Comparison of ENCODE assay signal across 1 cellular context in the genomic region with DNA sequence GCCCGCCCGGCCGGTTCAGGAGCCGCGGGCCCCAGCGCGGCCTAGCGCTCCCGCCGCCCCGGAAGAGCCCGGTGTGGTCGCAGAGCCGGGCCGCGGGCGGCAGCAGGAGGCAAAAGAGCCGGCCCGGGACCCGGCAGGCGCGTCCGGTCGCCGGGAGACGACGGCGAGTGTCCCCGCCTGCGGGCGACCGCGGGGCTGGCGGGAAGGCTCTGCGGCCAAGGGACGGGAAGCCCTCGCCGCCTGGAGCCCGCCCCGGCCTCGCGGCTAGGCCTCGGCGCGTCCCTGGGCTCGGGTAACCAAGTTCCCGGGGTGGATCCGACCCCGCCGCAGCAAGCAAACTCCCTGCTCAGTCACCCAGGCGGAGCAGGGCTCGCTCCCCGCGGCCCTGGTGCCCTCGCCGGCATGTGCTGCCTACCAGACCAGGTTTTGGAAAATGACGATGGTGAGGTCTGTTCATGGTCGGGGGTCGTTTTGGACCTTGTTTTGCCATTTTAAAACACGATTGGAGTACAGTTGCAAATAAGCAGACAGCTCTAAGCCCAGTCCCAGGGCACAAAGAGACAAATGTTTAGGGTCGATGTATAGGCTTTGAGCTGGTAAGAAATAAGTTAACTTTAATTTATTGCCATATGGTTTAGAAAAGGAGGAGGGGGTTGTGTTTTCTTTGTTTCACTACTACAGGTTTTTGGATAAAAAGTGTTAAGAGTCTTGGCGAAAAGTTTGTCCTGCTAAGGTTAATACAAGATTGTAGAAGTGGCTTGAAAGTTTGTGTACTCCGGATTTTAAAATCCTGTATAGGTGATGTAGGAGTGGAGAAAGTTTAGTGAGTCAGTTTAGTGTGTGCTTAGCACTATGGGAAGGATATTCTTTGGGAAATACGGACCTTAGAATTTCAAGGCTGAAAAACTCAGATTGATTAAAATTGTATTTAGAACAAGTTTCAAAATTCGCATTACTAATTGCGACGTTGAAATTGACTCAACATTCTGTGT.
TF ChIP-seq lines count a peak whose summit lies in the region.

No MANE protein-coding gene starts in this region.

TF ChIP-seq in HepG2, 621 proteins besides CTCF, POLR2A, EP300 and RAD21 (continued from another document and continues in another):
- TF ChIP-seq, protein P1, sequence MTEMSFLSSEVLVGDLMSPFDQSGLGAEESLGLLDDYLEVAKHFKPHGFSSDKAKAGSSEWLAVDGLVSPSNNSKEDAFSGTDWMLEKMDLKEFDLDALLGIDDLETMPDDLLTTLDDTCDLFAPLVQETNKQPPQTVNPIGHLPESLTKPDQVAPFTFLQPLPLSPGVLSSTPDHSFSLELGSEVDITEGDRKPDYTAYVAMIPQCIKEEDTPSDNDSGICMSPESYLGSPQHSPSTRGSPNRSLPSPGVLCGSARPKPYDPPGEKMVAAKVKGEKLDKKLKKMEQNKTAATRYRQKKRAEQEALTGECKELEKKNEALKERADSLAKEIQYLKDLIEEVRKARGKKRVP (CRISPR knock-in tag; IDR thresholded peaks at IDR 0.05): 0 out of 4 replicates have a peak, but pooled peaks of 1 of the 2 experiments have one; percentile 34
- TF ChIP-seq, protein P2, sequence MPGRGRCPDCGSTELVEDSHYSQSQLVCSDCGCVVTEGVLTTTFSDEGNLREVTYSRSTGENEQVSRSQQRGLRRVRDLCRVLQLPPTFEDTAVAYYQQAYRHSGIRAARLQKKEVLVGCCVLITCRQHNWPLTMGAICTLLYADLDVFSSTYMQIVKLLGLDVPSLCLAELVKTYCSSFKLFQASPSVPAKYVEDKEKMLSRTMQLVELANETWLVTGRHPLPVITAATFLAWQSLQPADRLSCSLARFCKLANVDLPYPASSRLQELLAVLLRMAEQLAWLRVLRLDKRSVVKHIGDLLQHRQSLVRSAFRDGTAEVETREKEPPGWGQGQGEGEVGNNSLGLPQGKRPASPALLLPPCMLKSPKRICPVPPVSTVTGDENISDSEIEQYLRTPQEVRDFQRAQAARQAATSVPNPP (CRISPR knock-in tag; IDR thresholded peaks at IDR 0.05): no peak
- no peak for TF ChIP-seq ZSCAN30 (CRISPR knock-in tag; IDR thresholded peaks at IDR 0.05)
- peak; percentile 48; the same call in 1 of the 2 replicates for TF ChIP-seq NRL (CRISPR knock-in tag; IDR thresholded peaks at IDR 0.05; ENCODE audit: borderline replicate concordance)
- TF ChIP-seq HNRNPUL1 (IDR thresholded peaks at IDR 0.05; ENCODE audit: low read depth, low read length): no peak
- TF ChIP-seq MEF2D (CRISPR knock-in tag; IDR thresholded peaks at IDR 0.05): no peak
- TF ChIP-seq ZNF329 (CRISPR knock-in tag; IDR thresholded peaks at IDR 0.05; ENCODE audit: low read depth): no peak
- TF ChIP-seq, protein P3, sequence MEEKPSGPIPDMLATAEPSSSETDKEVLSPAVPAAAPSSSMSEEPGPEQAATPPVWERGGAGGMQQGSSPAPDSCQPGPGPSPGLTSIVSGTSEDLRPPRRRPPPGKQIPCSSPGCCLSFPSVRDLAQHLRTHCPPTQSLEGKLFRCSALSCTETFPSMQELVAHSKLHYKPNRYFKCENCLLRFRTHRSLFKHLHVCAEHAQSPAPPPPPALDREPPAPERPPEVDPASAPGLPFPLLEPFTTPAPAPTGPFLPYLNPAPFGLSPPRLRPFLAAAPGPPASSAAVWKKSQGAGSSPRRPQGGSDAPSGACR (CRISPR knock-in tag; IDR thresholded peaks at IDR 0.05): no peak
- 0 out of 2 replicates have a peak, but pooled peaks have one; percentile 61 for TF ChIP-seq KDM4B (CRISPR knock-in tag; IDR thresholded peaks at IDR 0.05)
- TF ChIP-seq ZNF3 (CRISPR knock-in tag; IDR thresholded peaks at IDR 0.05): no peak
- no peak for TF ChIP-seq ZNF749 (CRISPR knock-in tag; IDR thresholded peaks at IDR 0.05; ENCODE audit: borderline replicate concordance)
- no peak for TF ChIP-seq ZIK1 (CRISPR knock-in tag; IDR thresholded peaks at IDR 0.05; ENCODE audit: borderline replicate concordance, low read depth)
- no peak for TF ChIP-seq RAD51 (IDR thresholded peaks at IDR 0.05; ENCODE audit: borderline replicate concordance)
- 0 out of 2 replicates have a peak, but pooled peaks have one; percentile 46 for TF ChIP-seq ZNF350 (CRISPR knock-in tag; IDR thresholded peaks at IDR 0.05; ENCODE audit: borderline replicate concordance, low read depth)
- no peak for TF ChIP-seq ZNF660 (CRISPR knock-in tag; IDR thresholded peaks at IDR 0.05; ENCODE audit: borderline replicate concordance, low read depth)
- 0 out of 2 replicates have a peak, but pooled peaks have one; percentile 74 for TF ChIP-seq ZNF619 (CRISPR knock-in tag; IDR thresholded peaks at IDR 0.05)
- TF ChIP-seq ZNF136 (CRISPR knock-in tag; IDR thresholded peaks at IDR 0.05; ENCODE audit: low read depth): no peak
- no peak for TF ChIP-seq HMG20A (CRISPR knock-in tag; IDR thresholded peaks at IDR 0.05; ENCODE audit: borderline replicate concordance)
- TF ChIP-seq ZNF678 (CRISPR knock-in tag; IDR thresholded peaks at IDR 0.05): no peak
- TF ChIP-seq SYNCRIP (IDR thresholded peaks at IDR 0.05; ENCODE audit: insufficient read depth, low read depth, low read length): no peak
- TF ChIP-seq, protein P4, sequence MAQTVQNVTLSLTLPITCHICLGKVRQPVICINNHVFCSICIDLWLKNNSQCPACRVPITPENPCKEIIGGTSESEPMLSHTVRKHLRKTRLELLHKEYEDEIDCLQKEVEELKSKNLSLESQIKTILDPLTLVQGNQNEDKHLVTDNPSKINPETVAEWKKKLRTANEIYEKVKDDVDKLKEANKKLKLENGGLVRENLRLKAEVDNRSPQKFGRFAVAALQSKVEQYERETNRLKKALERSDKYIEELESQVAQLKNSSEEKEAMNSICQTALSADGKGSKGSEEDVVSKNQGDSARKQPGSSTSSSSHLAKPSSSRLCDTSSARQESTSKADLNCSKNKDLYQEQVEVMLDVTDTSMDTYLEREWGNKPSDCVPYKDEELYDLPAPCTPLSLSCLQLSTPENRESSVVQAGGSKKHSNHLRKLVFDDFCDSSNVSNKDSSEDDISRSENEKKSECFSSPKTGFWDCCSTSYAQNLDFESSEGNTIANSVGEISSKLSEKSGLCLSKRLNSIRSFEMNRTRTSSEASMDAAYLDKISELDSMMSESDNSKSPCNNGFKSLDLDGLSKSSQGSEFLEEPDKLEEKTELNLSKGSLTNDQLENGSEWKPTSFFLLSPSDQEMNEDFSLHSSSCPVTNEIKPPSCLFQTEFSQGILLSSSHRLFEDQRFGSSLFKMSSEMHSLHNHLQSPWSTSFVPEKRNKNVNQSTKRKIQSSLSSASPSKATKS (CRISPR knock-in tag; IDR thresholded peaks at IDR 0.05): no peak
- TF ChIP-seq, protein P5, sequence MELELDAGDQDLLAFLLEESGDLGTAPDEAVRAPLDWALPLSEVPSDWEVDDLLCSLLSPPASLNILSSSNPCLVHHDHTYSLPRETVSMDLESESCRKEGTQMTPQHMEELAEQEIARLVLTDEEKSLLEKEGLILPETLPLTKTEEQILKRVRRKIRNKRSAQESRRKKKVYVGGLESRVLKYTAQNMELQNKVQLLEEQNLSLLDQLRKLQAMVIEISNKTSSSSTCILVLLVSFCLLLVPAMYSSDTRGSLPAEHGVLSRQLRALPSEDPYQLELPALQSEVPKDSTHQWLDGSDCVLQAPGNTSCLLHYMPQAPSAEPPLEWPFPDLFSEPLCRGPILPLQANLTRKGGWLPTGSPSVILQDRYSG (CRISPR knock-in tag; IDR thresholded peaks at IDR 0.05): 0 out of 2 replicates have a peak, but pooled peaks have one; percentile 10
- TF ChIP-seq NFE2L1 (CRISPR knock-in tag; IDR thresholded peaks at IDR 0.05; ENCODE audit: borderline replicate concordance): no peak
- no peak for TF ChIP-seq ZNF605 (CRISPR knock-in tag; IDR thresholded peaks at IDR 0.05)
- no peak for TF ChIP-seq ZNF432 (CRISPR knock-in tag; IDR thresholded peaks at IDR 0.05; ENCODE audit: borderline replicate concordance)
- no peak for TF ChIP-seq GABPA (IDR thresholded peaks at IDR 0.05; ENCODE audit: low read depth, low read length)
- no peak for TF ChIP-seq GABPA (CRISPR knock-in tag; IDR thresholded peaks at IDR 0.05; ENCODE audit: low read depth)
- TF ChIP-seq SP140L (CRISPR knock-in tag; IDR thresholded peaks at IDR 0.05; ENCODE audit: borderline replicate concordance): no peak
- no peak for TF ChIP-seq ZKSCAN8 (CRISPR knock-in tag; IDR thresholded peaks at IDR 0.05; ENCODE audit: borderline replicate concordance)
- no peak; the same call in 1 of the 2 replicates for TF ChIP-seq ZSCAN21 (CRISPR knock-in tag; IDR thresholded peaks at IDR 0.05; ENCODE audit: borderline replicate concordance)
- no peak for TF ChIP-seq ZNF383 (CRISPR knock-in tag; IDR thresholded peaks at IDR 0.05; ENCODE audit: borderline replicate concordance)
- no peak for TF ChIP-seq CBX1 (IDR thresholded peaks at IDR 0.05; ENCODE audit: low read depth)
- no peak for TF ChIP-seq ZNF24 (IDR thresholded peaks at IDR 0.05)
- no peak for TF ChIP-seq SOX6 (IDR thresholded peaks at IDR 0.05)
- no peak for TF ChIP-seq SOX6 (CRISPR knock-in tag; IDR thresholded peaks at IDR 0.05)
- TF ChIP-seq STAT5B (CRISPR knock-in tag; IDR thresholded peaks at IDR 0.05): no peak
- TF ChIP-seq ZNF709 (CRISPR knock-in tag; IDR thresholded peaks at IDR 0.05): peak; percentile 62; the same call in 1 of the 2 replicates
- TF ChIP-seq SAP130 (CRISPR knock-in tag; IDR thresholded peaks at IDR 0.05; ENCODE audit: low read depth): peak; percentile 61
- no peak for TF ChIP-seq NONO (IDR thresholded peaks at IDR 0.05)
- TF ChIP-seq NONO (CRISPR knock-in tag; conservative IDR thresholded peaks at IDR 0.05): peak; percentile 59; the same call in 1 of the 2 replicates
- no peak for TF ChIP-seq ZNF792 (CRISPR knock-in tag; IDR thresholded peaks at IDR 0.05)
- TF ChIP-seq YEATS4 (CRISPR knock-in tag; IDR thresholded peaks at IDR 0.05; ENCODE audit: borderline replicate concordance): no peak
- no peak for TF ChIP-seq ADNP (CRISPR knock-in tag; IDR thresholded peaks at IDR 0.05)
- TF ChIP-seq ZNF773 (CRISPR knock-in tag; IDR thresholded peaks at IDR 0.05; ENCODE audit: borderline replicate concordance): 0 out of 2 replicates have a peak, but pooled peaks have one; percentile 48
- no peak for TF ChIP-seq HNRNPL (IDR thresholded peaks at IDR 0.05; ENCODE audit: low read depth, low read length)
- TF ChIP-seq, protein P6, sequence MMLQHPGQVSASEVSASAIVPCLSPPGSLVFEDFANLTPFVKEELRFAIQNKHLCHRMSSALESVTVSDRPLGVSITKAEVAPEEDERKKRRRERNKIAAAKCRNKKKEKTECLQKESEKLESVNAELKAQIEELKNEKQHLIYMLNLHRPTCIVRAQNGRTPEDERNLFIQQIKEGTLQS (CRISPR knock-in tag; IDR thresholded peaks at IDR 0.05): no peak
- no peak for TF ChIP-seq ZSCAN22 (CRISPR knock-in tag; IDR thresholded peaks at IDR 0.05)
- TF ChIP-seq TMF1 (CRISPR knock-in tag; IDR thresholded peaks at IDR 0.05; ENCODE audit: low read depth): no peak; the same call in 1 of the 2 replicates
- TF ChIP-seq ZNF572 (CRISPR knock-in tag; IDR thresholded peaks at IDR 0.05): no peak
- no peak for TF ChIP-seq JUNB (CRISPR knock-in tag; IDR thresholded peaks at IDR 0.05; ENCODE audit: borderline replicate concordance)
- TF ChIP-seq NPAS2 (CRISPR knock-in tag; IDR thresholded peaks at IDR 0.05; ENCODE audit: borderline replicate concordance): no peak
- TF ChIP-seq ZFP36 (IDR thresholded peaks at IDR 0.05; ENCODE audit: borderline replicate concordance, low read depth, low read length, partially characterized antibody): no peak
- TF ChIP-seq TOPORS (CRISPR knock-in tag; IDR thresholded peaks at IDR 0.05): 0 out of 2 replicates have a peak, but pooled peaks have one; percentile 59
- TF ChIP-seq PRMT3 (CRISPR knock-in tag; IDR thresholded peaks at IDR 0.05; ENCODE audit: borderline replicate concordance, low read depth): no peak
- TF ChIP-seq, protein P7, sequence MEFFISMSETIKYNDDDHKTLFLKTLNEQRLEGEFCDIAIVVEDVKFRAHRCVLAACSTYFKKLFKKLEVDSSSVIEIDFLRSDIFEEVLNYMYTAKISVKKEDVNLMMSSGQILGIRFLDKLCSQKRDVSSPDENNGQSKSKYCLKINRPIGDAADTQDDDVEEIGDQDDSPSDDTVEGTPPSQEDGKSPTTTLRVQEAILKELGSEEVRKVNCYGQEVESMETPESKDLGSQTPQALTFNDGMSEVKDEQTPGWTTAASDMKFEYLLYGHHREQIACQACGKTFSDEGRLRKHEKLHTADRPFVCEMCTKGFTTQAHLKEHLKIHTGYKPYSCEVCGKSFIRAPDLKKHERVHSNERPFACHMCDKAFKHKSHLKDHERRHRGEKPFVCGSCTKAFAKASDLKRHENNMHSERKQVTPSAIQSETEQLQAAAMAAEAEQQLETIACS (CRISPR knock-in tag; IDR thresholded peaks at IDR 0.05): no peak
- TF ChIP-seq SMAD3 (CRISPR knock-in tag; IDR thresholded peaks at IDR 0.05): 0 out of 2 replicates have a peak, but pooled peaks have one; percentile 38
- no peak for TF ChIP-seq POGZ (CRISPR knock-in tag; IDR thresholded peaks at IDR 0.05)
- TF ChIP-seq MED1 (CRISPR knock-in tag; IDR thresholded peaks at IDR 0.05): no peak; the same call in 1 of the 2 replicates
- TF ChIP-seq, protein P8, sequence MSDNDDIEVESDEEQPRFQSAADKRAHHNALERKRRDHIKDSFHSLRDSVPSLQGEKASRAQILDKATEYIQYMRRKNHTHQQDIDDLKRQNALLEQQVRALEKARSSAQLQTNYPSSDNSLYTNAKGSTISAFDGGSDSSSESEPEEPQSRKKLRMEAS (IDR thresholded peaks at IDR 0.05): peak; percentile 49; the same call in 1 of the 2 replicates
- TF ChIP-seq ZFP1 (CRISPR knock-in tag; IDR thresholded peaks at IDR 0.05): no peak
- TF ChIP-seq, protein P9, sequence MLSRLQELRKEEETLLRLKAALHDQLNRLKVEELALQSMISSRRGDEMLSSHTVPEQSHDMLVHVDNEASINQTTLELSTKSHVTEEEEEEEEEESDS (CRISPR knock-in tag; IDR thresholded peaks at IDR 0.05; ENCODE audit: borderline replicate concordance): no peak
- no peak for TF ChIP-seq JDP2 (CRISPR knock-in tag; IDR thresholded peaks at IDR 0.05; ENCODE audit: borderline replicate concordance)
- TF ChIP-seq ZBTB7B (CRISPR knock-in tag; IDR thresholded peaks at IDR 0.05): peak; percentile 71
- TF ChIP-seq, protein P10, sequence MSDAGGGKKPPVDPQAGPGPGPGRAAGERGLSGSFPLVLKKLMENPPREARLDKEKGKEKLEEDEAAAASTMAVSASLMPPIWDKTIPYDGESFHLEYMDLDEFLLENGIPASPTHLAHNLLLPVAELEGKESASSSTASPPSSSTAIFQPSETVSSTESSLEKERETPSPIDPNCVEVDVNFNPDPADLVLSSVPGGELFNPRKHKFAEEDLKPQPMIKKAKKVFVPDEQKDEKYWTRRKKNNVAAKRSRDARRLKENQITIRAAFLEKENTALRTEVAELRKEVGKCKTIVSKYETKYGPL (CRISPR knock-in tag; IDR thresholded peaks at IDR 0.05): peak; percentile 29; the same call in 1 of the 2 replicates
- TF ChIP-seq, protein P11, sequence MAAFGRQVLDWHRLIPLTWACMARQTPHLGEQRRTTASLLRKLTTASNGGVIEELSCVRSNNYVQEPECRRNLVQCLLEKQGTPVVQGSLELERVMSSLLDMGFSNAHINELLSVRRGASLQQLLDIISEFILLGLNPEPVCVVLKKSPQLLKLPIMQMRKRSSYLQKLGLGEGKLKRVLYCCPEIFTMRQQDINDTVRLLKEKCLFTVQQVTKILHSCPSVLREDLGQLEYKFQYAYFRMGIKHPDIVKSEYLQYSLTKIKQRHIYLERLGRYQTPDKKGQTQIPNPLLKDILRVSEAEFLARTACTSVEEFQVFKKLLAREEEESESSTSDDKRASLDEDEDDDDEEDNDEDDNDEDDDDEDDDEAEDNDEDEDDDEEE (CRISPR knock-in tag; IDR thresholded peaks at IDR 0.05): no peak
- TF ChIP-seq, protein P12, sequence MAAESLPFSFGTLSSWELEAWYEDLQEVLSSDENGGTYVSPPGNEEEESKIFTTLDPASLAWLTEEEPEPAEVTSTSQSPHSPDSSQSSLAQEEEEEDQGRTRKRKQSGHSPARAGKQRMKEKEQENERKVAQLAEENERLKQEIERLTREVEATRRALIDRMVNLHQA (CRISPR knock-in tag; IDR thresholded peaks at IDR 0.05): no peak
